8 cellular contexts compared by ENCODE assay signal in genomic region chr2:24972315-24972958, GRCh38. TPM values are rescaled to one million over a fixed set of nuclear protein-coding genes. Genes with fewer than 3 reads are reported as not detected.
A peak's percentile ranks its signal among the peaks of the same experiment; 100 is the strongest.
DNase-seq lines count a peak whose midpoint lies in the region; ATAC-seq and TF ChIP-seq lines count a peak whose summit lies in the region.

No MANE protein-coding gene starts in this region.

- no peaks in the 10 kb centered on the region for H3K9me3 ChIP-seq in lung (ENCODE audit: control insufficient read depth in 2 of 2, insufficient read depth in 1 of 2, low read length in 1 of 2)

- WGBS in lung, 2 donors: 0% methylated on average over 19 of the region's 19 CpGs

- TF ChIP-seq CTCF in NB4 (IDR thresholded peaks at IDR 0.05; ENCODE audit: low read depth, low read length) (no peak), lung (IDR thresholded peaks at IDR 0.05; ENCODE audit: control extremely low read depth, extremely low read depth) (no peak)

- H3K4me3 ChIP-seq in NB4 (ENCODE audit: low read depth, low read length): peak overlapping the region; percentile 82
- peak overlapping the region; percentile 72 for H3K4me3 ChIP-seq in lung

- no peaks in the 10 kb centered on the region for H3K4me1 ChIP-seq in lung (ENCODE audit: control insufficient read depth in 2 of 2, insufficient read depth in 2 of 2, low read length in 2 of 2)

- H3K27ac ChIP-seq in lung (ENCODE audit: low read depth in 1 of 2, low read length in 1 of 2): peak overlapping the region; percentile 99

- peak; percentile 38 for DNase-seq in GM03348 (ENCODE audit: low spot score)
- DNase-seq in NB4 (ENCODE audit: low read depth): peak; percentile 70
- DNase-seq in activated CD4-positive, CD25-positive, alpha-beta regulatory T cell treated with anti-CD3 and anti-CD28 coated beads, Interleukin-2, amount 50 U/mL, for 72 hours: peak; percentile 47
- DNase-seq in dermis microvascular lymphatic vessel endothelial cell (ENCODE audit: low read depth in 2 of 2): peak; percentile 54 to 68
- no peak for DNase-seq in lung (ENCODE audit: low spot score)
- peak; percentile 1 for DNase-seq in stimulated activated CD8-positive, alpha-beta memory T cell treated with anti-CD3 and anti-CD28 coated beads, Interleukin-12 subunit alpha, Interleukin-12 subunit beta, amount 100 ng/mL, for 4 hours (ENCODE audit: low read depth)
- no peak for DNase-seq in GM19240 (ENCODE audit: insufficient read length, low spot score)

- no peak for TF ChIP-seq POLR2A in NB4 (IDR thresholded peaks at IDR 0.05; ENCODE audit: extremely low read depth, insufficient read length)

- no peaks in the 10 kb centered on the region for H3K27me3 ChIP-seq in lung (ENCODE audit: control insufficient read depth, insufficient read depth)

- ATAC-seq in lung (ENCODE audit: insufficient read depth, low FRiP score) (peak; percentile 4), HG03439 (IDR thresholded peaks at IDR 0.05; ENCODE audit: unreplicated experiment) (no peak)

- H3K36me3 ChIP-seq in lung (ENCODE audit: control insufficient read depth in 2 of 2, insufficient read depth in 2 of 2, low read length in 2 of 2): no peaks in the 10 kb centered on the region

RNA-seq across cellular contexts. Expression of gene DNAJC27, which starts 0.7 kb away (rescaled TPM):
- total RNA-seq in dermis microvascular lymphatic vessel endothelial cell: 1.0 and 1.5 TPM in 2 replicates
- 10 to 100 TPM in 1 of 2 donors, 1 to 10 TPM in 1; 6.7 to 13.9 TPM for total RNA-seq in lung
- 1 to 10 TPM; 1.7 to 2.5 TPM for polyA plus RNA-seq in lung

RNA-seq across cellular contexts. Expression of gene ADCY3, which starts 52.4 kb away (rescaled TPM):
- total RNA-seq in dermis microvascular lymphatic vessel endothelial cell (19.2 and 24.5 TPM in 2 replicates), lung (10 to 100 TPM; 44.5 to 47.1 TPM)
- polyA plus RNA-seq in lung: 10 to 100 TPM; 27.9 to 74.8 TPM

Comparison
In these comparisons a context has a peak if more than half of its experiments do, and no peak if none do; other contexts are left out.
1. DNase-seq: peak in GM03348 (single experiment), NB4 (single experiment), activated CD4-positive, CD25-positive, alpha-beta regulatory T cell treated with anti-CD3 and anti-CD28 coated beads, Interleukin-2, amount 50 U/mL, for 72 hours (single experiment), dermis microvascular lymphatic vessel endothelial cell (2 of 2) and stimulated activated CD8-positive, alpha-beta memory T cell treated with anti-CD3 and anti-CD28 coated beads, Interleukin-12 subunit alpha, Interleukin-12 subunit beta, amount 100 ng/mL, for 4 hours (single experiment); none in lung (single experiment) and GM19240 (single experiment).